1 cellular context compared by ENCODE assay signal in the genomic region with DNA sequence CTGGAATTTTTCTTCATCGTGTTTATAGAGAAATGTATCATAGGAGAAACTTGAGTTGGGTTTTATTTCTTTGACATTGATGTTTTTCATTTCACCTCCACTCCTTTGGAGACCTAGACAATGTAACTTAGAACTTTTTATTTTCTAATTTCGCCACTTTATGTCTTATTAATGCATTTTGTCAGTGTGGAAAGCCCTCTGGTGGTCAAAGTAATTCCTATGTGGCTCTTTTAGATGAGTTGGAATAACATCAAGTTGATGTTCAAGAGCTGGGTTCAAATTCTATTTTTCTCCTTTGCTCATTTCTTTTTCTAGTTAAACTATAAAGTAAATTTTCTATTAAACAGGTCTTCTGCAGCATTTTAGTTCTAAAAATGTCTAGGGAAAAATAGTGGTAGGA.
TF ChIP-seq lines count a peak whose summit lies in the region.

No MANE protein-coding gene starts in this region.

TF ChIP-seq in H1, 55 proteins besides CTCF, POLR2A, EP300 and RAD21:
- TF ChIP-seq CEBPB (IDR thresholded peaks at IDR 0.05; ENCODE audit: low read depth, low read length) (no peak), BACH1 (IDR thresholded peaks at IDR 0.05; ENCODE audit: low read length) (no peak), CREB1 (IDR thresholded peaks at IDR 0.05) (no peak), SUZ12 (IDR thresholded peaks at IDR 0.05; ENCODE audit: low read length) (no peak), RFX5 (IDR thresholded peaks at IDR 0.05; ENCODE audit: borderline replicate concordance, low read depth, low read length) (no peak), SP1 (IDR thresholded peaks at IDR 0.05; ENCODE audit: low read depth, low read length) (no peak), ASH2L (IDR thresholded peaks at IDR 0.05; ENCODE audit: low read length) (no peak), BCL11A (IDR thresholded peaks at IDR 0.05; ENCODE audit: low read depth in 2 of 2, low read length in 2 of 2) (no peak), BRCA1 (IDR thresholded peaks at IDR 0.05; ENCODE audit: low read depth, low read length) (no peak), SIX5 (IDR thresholded peaks at IDR 0.05; ENCODE audit: low read depth, low read length) (no peak), HDAC6 (IDR thresholded peaks at IDR 0.05; ENCODE audit: low read depth, low read length) (no peak), POU5F1 (IDR thresholded peaks at IDR 0.05; ENCODE audit: low read depth, low read length) (no peak), TAF7 (optimal IDR thresholded peaks at IDR 0.05; ENCODE audit: borderline replicate concordance, low read depth, low read length) (no peak), ZNF274 (IDR thresholded peaks at IDR 0.05; ENCODE audit: borderline replicate concordance, extremely low read depth, low read length) (no peak), JUN (IDR thresholded peaks at IDR 0.05; ENCODE audit: low read depth, low read length) (no peak), RXRA (IDR thresholded peaks at IDR 0.05; ENCODE audit: insufficient read depth, low read depth, low read length) (no peak), MAFK (IDR thresholded peaks at IDR 0.05; ENCODE audit: low read depth, low read length) (no peak), KDM4A (IDR thresholded peaks at IDR 0.05; ENCODE audit: low read depth, low read length, severe bottlenecking) (no peak), TEAD4 (IDR thresholded peaks at IDR 0.05; ENCODE audit: low read depth, low read length) (no peak)
